In genomic region chr11:93796832-93797231, GRCh38 we compare ENCODE assay signal across 22 cellular contexts. TPM values are rescaled to one million over a fixed set of nuclear protein-coding genes. Genes with fewer than 3 reads are reported as not detected.
"Had no signal": no experiment of that assay in that cellular context is flagged by ENCODE, and none has a peak within 500 bp of the region (broad histone marks: within the 10 kb centered on the region; RNA-seq: fewer than 3 reads in every experiment).

No MANE protein-coding gene starts in this region.

- H3K4me3 Mint-ChIP-seq: T-helper 1 cell treated with Interleukin-12 subunit alpha and Interleukin-12 subunit beta and Interleukin-4 antibody, amounts not matched to agents 30 μg/mL and 1 μg/mL, for 36 hours had no signal

- H3K4me3 ChIP-seq: breast epithelium, colonic mucosa, SJSA1 had no signal

- ATAC-seq: activated CD4-positive, CD25-positive, alpha-beta regulatory T cell treated with anti-CD3 and anti-CD28 coated beads, Interleukin-2, amount 50 U/mL, for 24 hours; activated naive CD4-positive, alpha-beta T cell treated with anti-CD3 and anti-CD28 coated beads, Interleukin-2, amount 50 U/mL, for 72 hours had no signal

- H3K27ac Mint-ChIP-seq: T-helper 1 cell treated with Interleukin-12 subunit alpha and Interleukin-12 subunit beta and Interleukin-4 antibody, amounts not matched to agents 30 μg/mL and 1 μg/mL, for 36 hours had no signal

- H3K9me3 Mint-ChIP-seq: activated naive CD4-positive, alpha-beta T cell treated with anti-CD3 and anti-CD28 coated beads, Interleukin-2, amount 50 U/mL, for 72 hours; T-helper 1 cell treated with Interleukin-12 subunit alpha and Interleukin-12 subunit beta and Interleukin-4 antibody, amounts not matched to agents 30 μg/mL and 1 μg/mL, for 36 hours had no signal

- H3K27me3 ChIP-seq: breast epithelium, colonic mucosa, SJSA1 had no signal

- H3K9me3 ChIP-seq: breast epithelium, colonic mucosa, SJSA1 had no signal

- DNase-seq: activated CD4-positive, alpha-beta T cell treated with anti-CD3 and anti-CD28 coated beads for 4 hours; activated effector memory CD4-positive, alpha-beta T cell treated with anti-CD3 and anti-CD28 coated beads, Interleukin-2, amount 50 U/mL, for 16 hours; activated naive CD4-positive, alpha-beta T cell treated with Interleukin-2 at 50 U/mL for 16 hours; aorta; caudate nucleus; colonic mucosa; Karpas-422; MM.1S; NCI-H2029; NCI-H2107; NCI-H345; NCI-H510A; NCI-H526 treated with DMSO at 0.1 percent for 48 hours; NCI-H82; NK-92 treated with Interleukin-12 subunit alpha and Interleukin-12 subunit beta, amount 100 ng/mL, for 24 hours; SHP77 had no signal

- H3K27ac ChIP-seq: breast epithelium, colonic mucosa, SJSA1 had no signal

- H3K4me1 ChIP-seq: breast epithelium, colonic mucosa, SJSA1 had no signal

RNA-seq across cellular contexts. Expression of gene VSTM5, which starts 53.6 kb away (rescaled TPM):
- total RNA-seq: activated CD8-positive, alpha-beta memory T cell treated with anti-CD3 and anti-CD28 coated beads for 36 hours; activated naive CD4-positive, alpha-beta T cell treated with anti-CD3 and anti-CD28 coated beads, Interleukin-2, amount 50 U/mL, for 72 hours; SJSA1 had no signal
- polyA plus RNA-seq: aorta had no signal
